ENCODE assay signal across 15 cellular contexts in the genomic region with DNA sequence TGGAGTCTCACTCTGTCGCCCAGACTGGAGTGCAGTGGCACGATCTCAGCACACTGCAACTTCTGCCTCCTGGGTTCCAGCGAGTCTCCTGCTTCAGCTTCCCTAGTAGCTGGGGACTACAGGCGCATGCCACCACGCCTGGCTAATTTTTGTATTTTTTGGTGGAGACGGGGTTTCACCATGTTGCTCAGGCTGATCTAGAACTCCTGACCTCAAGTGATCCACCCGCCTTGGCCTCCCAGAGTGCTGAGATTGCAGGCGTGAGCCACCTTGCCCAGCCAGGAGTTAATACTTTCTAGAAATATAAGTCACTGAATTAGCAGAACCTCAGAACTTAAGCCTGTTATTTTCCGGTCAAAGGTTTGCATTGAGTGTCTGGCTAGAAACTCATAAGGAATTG. TPM values are rescaled to one million over a fixed set of nuclear protein-coding genes. Genes with fewer than 3 reads are reported as not detected.
DNase-seq lines count a peak whose midpoint lies in the region; ATAC-seq and TF ChIP-seq lines count a peak whose summit lies in the region.
"Had no signal": no experiment of that assay in that cellular context is flagged by ENCODE, and none has a peak within 500 bp of the region (broad histone marks: within the 10 kb centered on the region; RNA-seq: fewer than 3 reads in every experiment).

No MANE protein-coding gene starts in this region.

- H3K36me3 ChIP-seq in left ventricle myocardium inferior (peaks cover 25% of the 10 kb centered on the region), heart left ventricle (peaks cover 0 to 33% (median 16%) of the 10 kb centered on the region in 9 donors), esophagus squamous epithelium (peaks cover 0 to 37% (median 0%) of the 10 kb centered on the region in 3 donors)

- ATAC-seq in heart left ventricle (no peak), GM21515 (IDR thresholded peaks at IDR 0.05; ENCODE audit: unreplicated experiment) (no peak)
- ATAC-seq: K562 had no signal

- no peaks in the 10 kb centered on the region for H3K9me3 ChIP-seq in left ventricle myocardium inferior (replicated peaks)
- H3K9me3 ChIP-seq in heart left ventricle, result no peaks in the 10 kb centered on the region
- no peaks in the 10 kb centered on the region for H3K9me3 ChIP-seq in esophagus squamous epithelium
- H3K9me3 ChIP-seq: BLaER1 had no signal

- H3K4me3 Mint-ChIP-seq in neural crest cell (peak overlapping the region; percentile 86), type B pancreatic cell (peak overlapping the region; percentile 78)

- H3K9me3 Mint-ChIP-seq in neural crest cell (no peaks in the 10 kb centered on the region), type B pancreatic cell (no peaks in the 10 kb centered on the region)

- peaks cover 16% of the 10 kb centered on the region for H3K4me1 ChIP-seq in left ventricle myocardium inferior
- H3K4me1 ChIP-seq in heart left ventricle, result peaks cover 0 to 11% (median 4%) of the 10 kb centered on the region in 12 donors
- peaks cover 0 to 28% (median 5%) of the 10 kb centered on the region in 3 donors for H3K4me1 ChIP-seq in esophagus squamous epithelium

- H3K36me3 Mint-ChIP-seq in neural crest cell (ENCODE audit: low read depth) (no peaks in the 10 kb centered on the region), type B pancreatic cell (no peaks in the 10 kb centered on the region)

- DNase-seq in left ventricle myocardium inferior (no peak), heart left ventricle (no peak), esophagus squamous epithelium (lab: John Stamatoyannopoulos, UW) (no peak), neural crest cell (ENCODE audit: low read depth, low spot score) (no peak), type B pancreatic cell (ENCODE audit: extremely low spot score, unreplicated experiment) (no peak), retina (no peak), NK-92 (lab: John Stamatoyannopoulos, UW; ENCODE audit: unreplicated experiment) (no peak)
- DNase-seq: DND-41, GOT3, NCI-H187 treated with DMSO at 0.1 percent for 48 hours, NCI-H446 treated with DMSO at 0.1 percent for 48 hours, NCI-H748 treated with DMSO at 0.1 percent for 48 hours had no signal

- 97 to 100% (median 98%) methylated on average over 9 of the region's 9 CpGs for WGBS in heart left ventricle, 4 donors
- 95 to 98% methylated on average over 8 to 9 of the region's 9 CpGs for WGBS in esophagus squamous epithelium, 2 donors

- no peak for TF ChIP-seq POLR2A in heart left ventricle (IDR thresholded peaks at IDR 0.05)
- no peak for TF ChIP-seq POLR2A in esophagus squamous epithelium (IDR thresholded peaks at IDR 0.05)

- H3K27me3 ChIP-seq in left ventricle myocardium inferior (ENCODE audit: low read depth) (no peaks in the 10 kb centered on the region), heart left ventricle (no peaks in the 10 kb centered on the region), esophagus squamous epithelium (no peaks in the 10 kb centered on the region)
- H3K27me3 ChIP-seq: BLaER1 had no signal

- H3K27ac ChIP-seq in left ventricle myocardium inferior (replicated peaks) (peak overlapping the region; percentile 96), heart left ventricle (peak overlapping the region in 3 of 12 donors; percentile 89 to 94 (median 90)), esophagus squamous epithelium (peak overlapping the region in 3 of 4 donors; percentile 90 to 96 (median 93))

- H3K4me1 Mint-ChIP-seq in neural crest cell (peaks cover 20% of the 10 kb centered on the region), type B pancreatic cell (ENCODE audit: unreplicated experiment) (peaks cover 9% of the 10 kb centered on the region)

- no peak overlapping the region for H3K27ac Mint-ChIP-seq in neural crest cell (ENCODE audit: unreplicated experiment)
- H3K27ac Mint-ChIP-seq in type B pancreatic cell, result no peak overlapping the region

- H3K4me3 ChIP-seq in left ventricle myocardium inferior, result no peak overlapping the region
- H3K4me3 ChIP-seq in heart left ventricle, result no peak overlapping the region
- H3K4me3 ChIP-seq in esophagus squamous epithelium, result no peak overlapping the region
- H3K4me3 ChIP-seq: K562 had no signal

- H3K27me3 Mint-ChIP-seq in neural crest cell (ENCODE audit: low read depth), result no peaks in the 10 kb centered on the region
- peaks cover 16% of the 10 kb centered on the region for H3K27me3 Mint-ChIP-seq in type B pancreatic cell

- intact Hi-C loops in left ventricle myocardium inferior (cut with micrococcal nuclease), result no loop called here
- intact Hi-C loops in heart left ventricle (cut with DNase I), result no loop called here
- intact Hi-C loops in esophagus squamous epithelium (cut with DNase I), result no loop called here

- no peak for TF ChIP-seq CTCF in left ventricle myocardium inferior (IDR thresholded peaks at IDR 0.05; ENCODE audit: borderline replicate concordance)
- no peak for TF ChIP-seq CTCF in heart left ventricle (IDR thresholded peaks at IDR 0.05)
- no peak for TF ChIP-seq CTCF in esophagus squamous epithelium (IDR thresholded peaks at IDR 0.05)
- no peak for TF ChIP-seq CTCF in neural crest cell (conservative IDR thresholded peaks at IDR 0.05)
- TF ChIP-seq CTCF in type B pancreatic cell (conservative IDR thresholded peaks at IDR 0.05), result no peak

RNA-seq across cellular contexts. Expression of a gene that starts 1.5 kb away (rescaled TPM):
- total RNA-seq in left ventricle myocardium inferior, result 6.4 TPM
- 10 to 100 TPM in 1 of 9 donors, 1 to 10 TPM in 8; 3.8 to 13.9 (median 6.3) TPM for total RNA-seq in heart left ventricle
- 1 to 10 TPM; 3.2 to 8.3 TPM for polyA plus RNA-seq in heart left ventricle
- total RNA-seq in esophagus squamous epithelium, result 1 to 10 TPM; 1.4 to 9.5 (median 6.3) TPM
- 5.0 and 5.1 TPM in 2 replicates for total RNA-seq in neural crest cell
- 3.8 and 7.6 TPM in 2 replicates for total RNA-seq in type B pancreatic cell (ENCODE audit: low replicate concordance)
- total RNA-seq: K562 had no signal
- polyA plus RNA-seq: K562 had no signal

RNA-seq across cellular contexts. Expression of a gene that starts 30.9 kb away (rescaled TPM):
- total RNA-seq in left ventricle myocardium inferior (4.2 TPM), heart left ventricle (1 to 10 TPM; 2.1 to 7.2 (median 4.6) TPM), esophagus squamous epithelium (10 to 100 TPM in 1 of 4 donors, 1 to 10 TPM in 3; 3.3 to 11.8 (median 4.4) TPM), neural crest cell (9.7 and 9.8 TPM in 2 replicates), type B pancreatic cell (ENCODE audit: low replicate concordance) (7.8 and 9.7 TPM in 2 replicates)
- polyA plus RNA-seq in heart left ventricle, result 1 to 10 TPM; 3.2 to 3.5 TPM

RNA-seq across cellular contexts. Expression of a gene that starts 31.0 kb away (rescaled TPM):
- 36.8 TPM for total RNA-seq in left ventricle myocardium inferior
- total RNA-seq in heart left ventricle, result 10 to 100 TPM; 27.7 to 42.9 (median 31.4) TPM
- 10 to 100 TPM in 1 of 2 donors, 1 to 10 TPM in 1; 9.2 to 53.4 TPM for polyA plus RNA-seq in heart left ventricle
- 10 to 100 TPM; 15.4 to 25.6 (median 20.3) TPM for total RNA-seq in esophagus squamous epithelium
- total RNA-seq in neural crest cell, result 32.5 and 36.2 TPM in 2 replicates
- 34.4 and 35.1 TPM in 2 replicates for total RNA-seq in type B pancreatic cell (ENCODE audit: low replicate concordance)
